In the genomic region with DNA sequence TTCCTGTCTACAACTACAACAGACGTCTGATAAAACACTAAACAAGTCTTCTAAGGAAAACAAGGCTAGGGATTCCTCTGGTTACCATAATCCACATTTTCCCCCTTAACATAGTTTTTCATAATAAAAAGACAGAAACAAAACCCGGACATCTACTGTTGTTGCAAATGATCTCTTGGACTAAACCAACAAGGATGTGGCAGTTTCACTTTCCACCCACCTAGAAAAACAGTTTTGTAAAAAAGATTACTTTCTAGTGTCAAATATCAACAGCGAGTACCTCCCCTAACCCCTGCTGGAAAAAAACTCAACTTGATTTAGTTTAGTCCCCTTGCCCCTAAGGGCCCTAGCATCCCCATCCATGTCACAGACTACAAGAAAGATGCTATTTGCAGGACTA, we compare ENCODE assay signal across 1 cellular context.
TF ChIP-seq lines count a peak whose summit lies in the region.

No MANE protein-coding gene starts in this region.

TF ChIP-seq in endothelial cell of umbilical vein, 7 proteins besides CTCF, POLR2A, EP300 and RAD21:
- TF ChIP-seq FOS (IDR thresholded peaks at IDR 0.05; ENCODE audit: borderline replicate concordance, insufficient read depth, low read length) (no peak), EZH2 (IDR thresholded peaks at IDR 0.05; ENCODE audit: borderline replicate concordance, low read depth, low read length, severe bottlenecking) (no peak), MYC (IDR thresholded peaks at IDR 0.05; ENCODE audit: low read depth, low read length) (no peak)
